Comparison of ENCODE assay signal across 13 cellular contexts in genomic region chr14:102977475-102977874, GRCh38.
"Had no signal": no experiment of that assay in that cellular context is flagged by ENCODE, and none has a peak within 500 bp of the region (broad histone marks: within the 10 kb centered on the region; RNA-seq: fewer than 3 reads in every experiment).

No MANE protein-coding gene starts in this region.

- DNase-seq: effector memory CD8-positive, alpha-beta T cell; erythroblast; foreskin keratinocyte; natural killer cell; ovary; right cardiac atrium; small intestine; stimulated activated CD4-positive, alpha-beta T cell treated with anti-CD3 and anti-CD28 coated beads, Interleukin-2, amount 100 ng/mL, for 48 hours; stimulated activated naive CD4-positive, alpha-beta T cell treated with Interleukin-2 at 50 U/mL for 16 hours; thyroid gland; uterus had no signal

- H3K27me3 ChIP-seq: foreskin keratinocyte, ovary, suprapubic skin, thyroid gland, upper lobe of left lung, uterus had no signal

- H3K27ac ChIP-seq: foreskin keratinocyte, ovary, suprapubic skin, thyroid gland, upper lobe of left lung, uterus had no signal

- H3K36me3 ChIP-seq: ovary, uterus had no signal

- H3K4me3 ChIP-seq: ovary, suprapubic skin, thyroid gland, upper lobe of left lung, uterus had no signal

- H3K4me1 ChIP-seq: foreskin keratinocyte, suprapubic skin, thyroid gland, upper lobe of left lung, uterus had no signal

- H3K9me3 ChIP-seq: ovary, suprapubic skin, thyroid gland, upper lobe of left lung, uterus had no signal
